8 cellular contexts compared by ENCODE assay signal in the genomic region with DNA sequence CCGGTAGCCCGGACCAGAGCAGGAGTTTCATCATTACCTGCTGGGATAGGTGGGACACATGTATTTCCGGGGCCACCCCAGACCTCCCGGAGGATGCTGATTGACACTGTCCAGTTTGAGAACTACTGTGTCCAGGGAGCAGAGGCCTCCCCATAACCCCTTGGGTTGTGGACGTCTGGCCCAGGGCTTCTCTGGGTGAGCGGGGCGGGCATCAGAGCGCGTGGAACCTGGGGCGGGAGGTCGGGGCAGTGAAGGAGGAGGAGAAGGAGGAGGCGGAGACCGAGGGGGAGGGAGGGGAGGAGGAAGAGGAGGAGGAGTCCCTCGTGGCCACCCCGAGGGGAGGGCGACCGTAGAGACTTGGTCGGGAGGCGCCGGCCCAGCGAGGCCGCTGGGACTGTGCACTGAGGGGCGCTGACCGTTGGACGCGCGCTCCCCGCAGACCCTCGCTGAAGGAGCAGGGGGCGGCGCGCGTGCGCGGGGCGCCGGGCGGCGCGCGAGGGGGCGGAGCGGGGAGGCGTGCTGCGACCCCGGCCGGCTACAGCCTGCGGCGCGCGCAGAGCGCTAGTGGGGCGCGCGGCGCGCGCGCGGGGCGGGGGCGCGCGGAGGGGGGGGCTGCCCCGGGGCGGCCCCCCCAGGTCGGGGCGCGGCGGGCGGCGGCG. TPM values are rescaled to one million over a fixed set of nuclear protein-coding genes. Genes with fewer than 3 reads are reported as not detected.
DNase-seq lines count a peak whose midpoint lies in the region; ATAC-seq and TF ChIP-seq lines count a peak whose summit lies in the region.

A gene (plus strand): TSS at position 356 of the 659 bp plus-strand sequence. CDS start 366 bp downstream, outside the sequence.

- H3K36me3 ChIP-seq in SK-N-SH (replicated peaks in 1 of 2; ENCODE audit: control insufficient read depth in 1 of 2, insufficient read depth in 2 of 2, low read length in 1 of 2), result no peaks in the 10 kb centered on the region
- H3K36me3 ChIP-seq in psoas muscle (ENCODE audit: insufficient read depth in 1 of 2, low read depth in 1 of 2), result no peaks in the 10 kb centered on the region

- peak within 1 kb of the TSS; percentile 61 for H3K9ac ChIP-seq in SK-N-SH

- H3K4me1 ChIP-seq in SK-N-SH (ENCODE audit: control insufficient read depth in 1 of 2, insufficient read depth in 2 of 2, low read depth in 1 of 2, low read length in 1 of 2), result peaks cover 5 to 16% of the 10 kb centered on the region in 2 experiments; a peak in 2 of 4 replicates
- no peaks in the 10 kb centered on the region for H3K4me1 ChIP-seq in psoas muscle

- TF ChIP-seq RAD21 in SK-N-SH (IDR thresholded peaks at IDR 0.05; ENCODE audit: low read length), result no peak

- H3K4me2 ChIP-seq in SK-N-SH, result peak within 1 kb of the TSS; percentile 92

- H3K4me3 ChIP-seq in AG04449 (ENCODE audit: low read depth, low read length), result peak within 1 kb of the TSS; percentile 60
- H3K4me3 ChIP-seq in SK-N-SH (ENCODE audit: low read depth in 2 of 2, low read length in 1 of 2), result peak within 1 kb of the TSS; percentile 75 to 88
- H3K4me3 ChIP-seq in psoas muscle, result peak within 1 kb of the TSS; percentile 79

- CTCF ChIA-PET in AG04449 (lab: Yijun Ruan, JAX) (interaction anchor here (1.1 kb wide), 1 partner anchor 11 kb away, joined by 3 read pairs; no protein-coding TSS in a partner anchor), SK-N-SH (lab: Yijun Ruan, JAX) (interaction anchor here (0.7 to 4.2 kb wide), 5 partner anchors 20 to 208 kb away, joined by 3 to 17 read pairs (median 10); no protein-coding TSS in a partner anchor)

- H3K9me2 ChIP-seq in SK-N-SH, result no peaks in the 10 kb centered on the region

- H3F3A ChIP-seq in SK-N-SH (replicated peaks; ENCODE audit: insufficient read depth), result peaks cover 4% of the 10 kb centered on the region

- H3K9me3 ChIP-seq in SK-N-SH (no peaks in the 10 kb centered on the region), psoas muscle (no peaks in the 10 kb centered on the region)

- TF ChIP-seq CTCF in AG04449 (IDR thresholded peaks at IDR 0.05; ENCODE audit: insufficient read depth, low read length, missing control alignments), result no peak
- no peak for TF ChIP-seq CTCF in SK-N-SH (IDR thresholded peaks at IDR 0.05)
- TF ChIP-seq CTCF in psoas muscle (IDR thresholded peaks at IDR 0.05), result no peak

- H3K27me3 ChIP-seq in SK-N-SH (ENCODE audit: insufficient read depth) (peaks cover 6% of the 10 kb centered on the region; the same call in 1 of the 2 replicates), psoas muscle (ENCODE audit: insufficient read depth in 3 of 3, low read length in 2 of 3) (peaks cover 0 to 41% (median 5%) of the 10 kb centered on the region in 3 donors)

- TF ChIP-seq EP300 in SK-N-SH (IDR thresholded peaks at IDR 0.05; ENCODE audit: borderline replicate concordance in 1 of 2, low read depth in 1 of 2, low read length in 1 of 2), result no peak

- 0 out of 2 replicates have a peak, but pooled peaks cover 3% of the 10 kb centered on the region for H3K79me2 ChIP-seq in SK-N-SH (ENCODE audit: insufficient read depth)

- peak within 1 kb of the TSS; percentile 82 for H2AFZ ChIP-seq in SK-N-SH (ENCODE audit: low read depth)

- peak within 1 kb of the TSS in 1 of 2 experiments; percentile 96; a peak in 2 of 4 replicates for H3K27ac ChIP-seq in SK-N-SH (ENCODE audit: low read depth in 2 of 2, low read length in 1 of 2)
- H3K27ac ChIP-seq in psoas muscle, result peak within 1 kb of the TSS; percentile 16

- H4K20me1 ChIP-seq in SK-N-SH (ENCODE audit: insufficient read depth), result no peaks in the 10 kb centered on the region

- intact Hi-C loops in left cardiac atrium (cut with DNase I) (loop anchor here in 1 of 2 donors (10.0 kb wide), 1 partner anchor 210 kb away; no protein-coding TSS in a partner anchor), psoas muscle (cut with DNase I) (loop anchor here in 1 of 2 donors (10.0 kb wide), 1 partner anchor 110 kb away; no protein-coding TSS in a partner anchor)

- ATAC-seq in GM18907 (IDR thresholded peaks at IDR 0.05; ENCODE audit: unreplicated experiment) (peak; percentile 40), left cardiac atrium (peak; percentile 81 to 92), psoas muscle (peak; percentile 32 to 74 (median 62))

- 1% methylated on average over 28 of the region's 73 CpGs for WGBS in SK-N-SH (ENCODE audit: low lambda C conversion rate)
- 0 to 2% (median 1%) methylated on average over 17 to 73 of the region's 73 CpGs for WGBS in psoas muscle, 3 donors

- DNase-seq in AG04449 (ENCODE audit: low read depth, low spot score), result no peak
- peak; percentile 41 for DNase-seq in HT-29 (ENCODE audit: low spot score)
- DNase-seq in SK-N-SH, result peak; percentile 95
- peak; percentile 56 for DNase-seq in activated naive CD8-positive, alpha-beta T cell treated with anti-CD3 and anti-CD28 coated beads, Interleukin-2, amount 50 U/mL, for 16 hours (ENCODE audit: low read depth, low spot score)
- peak; percentile 78 for DNase-seq in left cardiac atrium
- peak; percentile 74 to 77 for DNase-seq in psoas muscle
- no peak for DNase-seq in NCI-H187 treated with DMSO at 0.1 percent for 48 hours (lab: John Stamatoyannopoulos, UW)

- POLR2A ChIA-PET in AG04449 (lab: Yijun Ruan, JAX), result no interaction called here
- POLR2A ChIA-PET in SK-N-SH (lab: Yijun Ruan, JAX), result interaction anchor here (1.2 to 1.4 kb wide), 4 partner anchors 12 to 137 kb away, joined by 3 to 7 read pairs (median 4); no protein-coding TSS in a partner anchor

TF ChIP-seq in SK-N-SH, 30 proteins besides CTCF, POLR2A, EP300 and RAD21:
- TF ChIP-seq NRF1 (IDR thresholded peaks at IDR 0.05; ENCODE audit: low read depth, low read length) (peak; percentile 67), FOXJ3 (CRISPR knock-in tag; IDR thresholded peaks at IDR 0.05) (no peak)

RNA-seq across cellular contexts. Expression of the gene that starts here (rescaled TPM):
- total RNA-seq in HT-29 (2014; rRNA removed; shearing (Covaris generic)), result 1.4 and 1.5 TPM in 2 replicates
- polyA plus RNA-seq in SK-N-SH (2012; rRNA removed), result 1.3 and 1.9 TPM in 2 replicates
- polyA plus RNA-seq in SK-N-SH (2012; cell fraction: cytosol; rRNA removed), result 2.0 and 2.5 TPM in 2 replicates
- polyA plus RNA-seq in SK-N-SH (2012; cell fraction: nucleus; rRNA removed), result 1.8 and 2.4 TPM in 2 replicates
- 10 to 100 TPM; 12.2 to 20.5 TPM for total RNA-seq in left cardiac atrium
- total RNA-seq in psoas muscle, result 1 to 10 TPM; 1.3 to 2.0 (median 1.9) TPM
- under 1 TPM; 0.17 to 0.44 (median 0.36) TPM for polyA plus RNA-seq in psoas muscle

Comparison
In these comparisons a context has a peak if more than half of its experiments do, and no peak if none do; other contexts are left out.
1. DNase-seq: peak in HT-29 (single experiment), SK-N-SH (single experiment), activated naive CD8-positive, alpha-beta T cell treated with anti-CD3 and anti-CD28 coated beads, Interleukin-2, amount 50 U/mL, for 16 hours (single experiment), left cardiac atrium (single experiment) and psoas muscle (2 of 2); none in AG04449 (single experiment) and NCI-H187 treated with DMSO at 0.1 percent for 48 hours (single experiment).
2. Peak in every context shown above with its lines, with median percentiles within 50 percentile points of each other: H3K4me3 ChIP-seq and ATAC-seq.